In genomic region chr6:68059261-68059660, GRCh38 we compare ENCODE assay signal across 16 cellular contexts.
"Had no signal": no experiment of that assay in that cellular context is flagged by ENCODE, and none has a peak within 500 bp of the region (broad histone marks: within the 10 kb centered on the region; RNA-seq: fewer than 3 reads in every experiment).

No MANE protein-coding gene starts in this region.

- H3K36me3 ChIP-seq: brain microvascular endothelial cell, heart left ventricle, neutrophil, thyroid gland had no signal

- FAIRE-seq: islet of Langerhans had no signal

- DNase-seq: activated CD4-positive, CD25-positive, alpha-beta regulatory T cell treated with anti-CD3 and anti-CD28 coated beads, Interleukin-2, amount 50 U/mL, for 72 hours; activated naive CD4-positive, alpha-beta T cell treated with Interleukin-2 at 50 U/mL for 16 hours; anterior cingulate cortex; brain microvascular endothelial cell; effector memory CD4-positive, alpha-beta T cell; foreskin melanocyte; left colon; naive B cell; stimulated activated CD4-positive, alpha-beta T cell treated with anti-CD3 and anti-CD28 coated beads, Interleukin-1b, Interleukin-23, amount 100 ng/mL, for 48 hours; thyroid gland had no signal

- H3K27ac ChIP-seq: brain microvascular endothelial cell, neutrophil, thyroid gland had no signal

- H3K4me1 ChIP-seq: heart left ventricle, thyroid gland had no signal

- H3K9me3 ChIP-seq: neutrophil, thyroid gland had no signal

- H3K4me3 ChIP-seq: lung, thyroid gland had no signal

- H3K27me3 ChIP-seq: brain microvascular endothelial cell, heart left ventricle, neutrophil, thyroid gland had no signal

- ATAC-seq: activated T-helper 17 cell treated with anti-CD3 and anti-CD28 coated beads, Interleukin-2, amount 50 U/mL, for 72 hours; left colon; stimulated activated memory B cell treated with anti-CD40 and anti-IgM and Interleukin-4, amounts not matched to agents 10 μg/mL and 1 μg/mL and 100 μg/mL, for 72 hours had no signal
